In the genomic region with DNA sequence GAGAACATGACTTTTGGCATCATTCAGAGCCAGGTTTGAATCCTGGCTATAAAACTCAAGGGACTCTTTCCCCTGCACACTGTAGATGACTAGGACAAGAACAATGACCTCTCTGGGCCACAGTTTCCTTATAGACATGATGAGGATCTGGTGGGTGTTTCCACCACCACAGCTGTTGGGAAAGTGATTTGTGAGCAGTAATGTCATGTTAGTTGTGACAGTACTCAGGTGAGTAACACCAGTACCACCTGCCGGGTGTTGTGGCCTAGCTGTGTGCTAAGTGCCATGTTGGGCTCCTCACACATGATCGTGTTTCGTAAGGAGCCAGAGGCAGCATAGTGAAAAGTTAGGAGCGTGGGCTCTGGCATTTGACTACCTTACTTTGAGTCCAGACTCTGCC, we compare ENCODE assay signal across 20 cellular contexts. TPM values are rescaled to one million over a fixed set of nuclear protein-coding genes. Genes with fewer than 3 reads are reported as not detected.
DNase-seq lines count a peak whose midpoint lies in the region; ATAC-seq and TF ChIP-seq lines count a peak whose summit lies in the region.
"Had no signal": no experiment of that assay in that cellular context is flagged by ENCODE, and none has a peak within 500 bp of the region (broad histone marks: within the 10 kb centered on the region; RNA-seq: fewer than 3 reads in every experiment).

No MANE protein-coding gene starts in this region.

- H3K27me3 Mint-ChIP-seq in CD4-positive, alpha-beta T cell: no peaks in the 10 kb centered on the region
- H3K27me3 Mint-ChIP-seq in CD8-positive, alpha-beta memory T cell: no peaks in the 10 kb centered on the region
- H3K27me3 Mint-ChIP-seq in activated T-helper 17 cell treated with anti-CD3 and anti-CD28 coated beads, Interleukin-2, amount 50 U/mL, for 72 hours: no peaks in the 10 kb centered on the region
- H3K27me3 Mint-ChIP-seq in natural killer cell (ENCODE audit: low read depth in 2 of 2): no peaks in the 10 kb centered on the region

- no peak for ATAC-seq in CD4-positive, alpha-beta T cell (ENCODE audit: poor library complexity)
- ATAC-seq in activated T-helper 17 cell treated with anti-CD3 and anti-CD28 coated beads, Interleukin-2, amount 50 U/mL, for 72 hours (replicated peaks): peak; percentile 12
- ATAC-seq in natural killer cell: no peak
- ATAC-seq: activated CD4-positive, CD25-positive, alpha-beta regulatory T cell treated with anti-CD3 and anti-CD28 coated beads, Interleukin-2, amount 50 U/mL, for 24 hours; K562; left lobe of liver had no signal

- H3K9me3 ChIP-seq in CD4-positive, alpha-beta T cell (ENCODE audit: control insufficient read depth, low read length): no peaks in the 10 kb centered on the region
- no peaks in the 10 kb centered on the region for H3K9me3 ChIP-seq in CD8-positive, alpha-beta memory T cell (ENCODE audit: low read length)
- no peaks in the 10 kb centered on the region for H3K9me3 ChIP-seq in ascending aorta
- H3K9me3 ChIP-seq: prostate gland, thoracic aorta had no signal

- no peak overlapping the region for H3K4me3 ChIP-seq in CD8-positive, alpha-beta memory T cell (ENCODE audit: low read length)
- no peak overlapping the region for H3K4me3 ChIP-seq in ascending aorta
- H3K4me3 ChIP-seq: K562, prostate gland, thoracic aorta had no signal

- H3K9me3 Mint-ChIP-seq in CD4-positive, alpha-beta T cell: no peaks in the 10 kb centered on the region
- no peaks in the 10 kb centered on the region for H3K9me3 Mint-ChIP-seq in CD8-positive, alpha-beta memory T cell
- no peaks in the 10 kb centered on the region for H3K9me3 Mint-ChIP-seq in activated T-helper 17 cell treated with anti-CD3 and anti-CD28 coated beads, Interleukin-2, amount 50 U/mL, for 72 hours
- no peaks in the 10 kb centered on the region for H3K9me3 Mint-ChIP-seq in natural killer cell
- H3K9me3 Mint-ChIP-seq: mesothelial cell of epicardium, neural crest cell had no signal

- no peak overlapping the region for H3K27ac ChIP-seq in CD4-positive, alpha-beta T cell (ENCODE audit: low read depth, low read length)
- H3K27ac ChIP-seq in CD8-positive, alpha-beta memory T cell (ENCODE audit: low read depth, low read length): no peak overlapping the region
- no peak overlapping the region for H3K27ac ChIP-seq in ascending aorta
- H3K27ac ChIP-seq: prostate gland, thoracic aorta had no signal

- H3K27ac Mint-ChIP-seq in CD4-positive, alpha-beta T cell: peak overlapping the region; percentile 46
- peak overlapping the region in 6 of 8 donors; percentile 61 to 90 (median 76) for H3K27ac Mint-ChIP-seq in CD8-positive, alpha-beta memory T cell
- peak overlapping the region; percentile 72 for H3K27ac Mint-ChIP-seq in activated T-helper 17 cell treated with anti-CD3 and anti-CD28 coated beads, Interleukin-2, amount 50 U/mL, for 72 hours
- peak overlapping the region; percentile 17 to 59 for H3K27ac Mint-ChIP-seq in natural killer cell
- H3K27ac Mint-ChIP-seq: mesothelial cell of epicardium had no signal

- intact Hi-C loops in CD4-positive, alpha-beta T cell (cut with DNase I, micrococcal nuclease): no loop called here
- intact Hi-C loops in natural killer cell (cut with micrococcal nuclease) (no loop called here), ascending aorta (cut with DNase I) (loop anchor here (5.0 kb wide), 1 partner anchor 424 kb away; no protein-coding TSS in a partner anchor), posterior vena cava (cut with DNase I) (no loop called here)

- peaks cover 8% of the 10 kb centered on the region for H3K4me1 Mint-ChIP-seq in CD4-positive, alpha-beta T cell (ENCODE audit: low read depth)
- H3K4me1 Mint-ChIP-seq in CD8-positive, alpha-beta memory T cell: peaks cover 32 to 37% (median 34%) of the 10 kb centered on the region in 3 donors
- H3K4me1 Mint-ChIP-seq in activated T-helper 17 cell treated with anti-CD3 and anti-CD28 coated beads, Interleukin-2, amount 50 U/mL, for 72 hours: peaks cover 32% of the 10 kb centered on the region
- H3K4me1 Mint-ChIP-seq in natural killer cell: peaks cover 39 to 51% of the 10 kb centered on the region in 2 donors

- no peaks in the 10 kb centered on the region for H3K27me3 ChIP-seq in CD4-positive, alpha-beta T cell (ENCODE audit: control insufficient read depth, insufficient read depth, low read length)
- no peaks in the 10 kb centered on the region for H3K27me3 ChIP-seq in CD8-positive, alpha-beta memory T cell (ENCODE audit: insufficient read depth, low read length, poor library complexity, severe bottlenecking)
- H3K27me3 ChIP-seq in ascending aorta: no peaks in the 10 kb centered on the region

- H3K4me3 Mint-ChIP-seq in CD4-positive, alpha-beta T cell: no peak overlapping the region
- H3K4me3 Mint-ChIP-seq in CD8-positive, alpha-beta memory T cell: no peak overlapping the region
- H3K4me3 Mint-ChIP-seq in activated T-helper 17 cell treated with anti-CD3 and anti-CD28 coated beads, Interleukin-2, amount 50 U/mL, for 72 hours: no peak overlapping the region
- no peak overlapping the region for H3K4me3 Mint-ChIP-seq in natural killer cell
- H3K4me3 Mint-ChIP-seq: mesothelial cell of epicardium, neural crest cell had no signal

- peaks cover 59% of the 10 kb centered on the region for H3K36me3 ChIP-seq in CD8-positive, alpha-beta memory T cell (ENCODE audit: insufficient read depth, low read length)
- H3K36me3 ChIP-seq in ascending aorta: peaks cover 45 to 71% of the 10 kb centered on the region in 2 donors

- POLR2A ChIA-PET in CD4-positive, alpha-beta T cell (lab: Charles Lee): no interaction called here
- POLR2A ChIA-PET in CD8-positive, alpha-beta memory T cell (lab: Charles Lee): no interaction called here

- H3K4me1 ChIP-seq in CD8-positive, alpha-beta memory T cell (ENCODE audit: insufficient read depth, low read length): no peaks in the 10 kb centered on the region
- H3K4me1 ChIP-seq in ascending aorta: no peaks in the 10 kb centered on the region
- H3K4me1 ChIP-seq: prostate gland had no signal

- TF ChIP-seq CTCF in CD4-positive, alpha-beta T cell (IDR thresholded peaks at IDR 0.05): no peak
- TF ChIP-seq CTCF in natural killer cell (IDR thresholded peaks at IDR 0.05) (no peak), ascending aorta (IDR thresholded peaks at IDR 0.05) (no peak)

- H3K36me3 Mint-ChIP-seq in CD4-positive, alpha-beta T cell (ENCODE audit: low read depth): peaks cover 91% of the 10 kb centered on the region
- H3K36me3 Mint-ChIP-seq in CD8-positive, alpha-beta memory T cell: peaks cover 3 to 87% (median 21%) of the 10 kb centered on the region in 3 donors
- H3K36me3 Mint-ChIP-seq in activated T-helper 17 cell treated with anti-CD3 and anti-CD28 coated beads, Interleukin-2, amount 50 U/mL, for 72 hours (ENCODE audit: low read depth): peaks cover 97% of the 10 kb centered on the region
- peaks cover 9% of the 10 kb centered on the region for H3K36me3 Mint-ChIP-seq in natural killer cell

- CTCF ChIA-PET in CD4-positive, alpha-beta T cell (lab: Charles Lee): interaction anchor here (0.9 to 1.2 kb wide), 3 partner anchors 22 to 74 kb away, joined by 3 to 5 read pairs (median 3); no protein-coding TSS in a partner anchor
- CTCF ChIA-PET in CD8-positive, alpha-beta memory T cell (lab: Charles Lee): interaction anchor here (1.5 to 1.8 kb wide), 4 partner anchors 8 to 25 kb away, joined by 3 to 6 read pairs (median 5); partner anchors contain the start of gene HM13

- DNase-seq in CD4-positive, alpha-beta T cell: no peak
- DNase-seq in CD8-positive, alpha-beta memory T cell: no peak
- DNase-seq in natural killer cell (no peak), ascending aorta (ENCODE audit: low spot score in 2 of 2) (no peak), posterior vena cava (ENCODE audit: low spot score) (no peak), AG20443 (ENCODE audit: low spot score) (no peak)
- DNase-seq: activated gamma-delta T cell treated with Interleukin-2 at 50 U/mL for 16 hours, cerebellar nuclear complex, DMS79 treated with DMSO at 0.1 percent for 48 hours, foreskin melanocyte, NCI-H1694 treated with DMSO at 0.1 percent for 48 hours, NCI-H526 treated with DMSO at 0.1 percent for 48 hours had no signal

RNA-seq across cellular contexts. Expression of gene HM13, which starts 24.1 kb away (rescaled TPM):
- 100 to 1,000 TPM in 1 of 2 experiments, 10 to 100 TPM in 1; 97.8 to 113 TPM for total RNA-seq in CD4-positive, alpha-beta T cell
- 100 to 1,000 TPM; 153 to 167 TPM for total RNA-seq in CD8-positive, alpha-beta memory T cell
- polyA plus RNA-seq in CD8-positive, alpha-beta memory T cell: 166 TPM
- total RNA-seq in activated T-helper 17 cell treated with anti-CD3 and anti-CD28 coated beads, Interleukin-2, amount 50 U/mL, for 72 hours: 100 to 1,000 TPM; 129 to 164 TPM
- total RNA-seq in natural killer cell: 100 to 1,000 TPM in 2 of 3 donors, 10 to 100 TPM in 1; 97.5 to 135 (median 104) TPM
- total RNA-seq in ascending aorta: 84.9 TPM
- 100 to 1,000 TPM; 118 TPM for total RNA-seq in posterior vena cava
